ENCODE assay signal across 14 cellular contexts in the genomic region with DNA sequence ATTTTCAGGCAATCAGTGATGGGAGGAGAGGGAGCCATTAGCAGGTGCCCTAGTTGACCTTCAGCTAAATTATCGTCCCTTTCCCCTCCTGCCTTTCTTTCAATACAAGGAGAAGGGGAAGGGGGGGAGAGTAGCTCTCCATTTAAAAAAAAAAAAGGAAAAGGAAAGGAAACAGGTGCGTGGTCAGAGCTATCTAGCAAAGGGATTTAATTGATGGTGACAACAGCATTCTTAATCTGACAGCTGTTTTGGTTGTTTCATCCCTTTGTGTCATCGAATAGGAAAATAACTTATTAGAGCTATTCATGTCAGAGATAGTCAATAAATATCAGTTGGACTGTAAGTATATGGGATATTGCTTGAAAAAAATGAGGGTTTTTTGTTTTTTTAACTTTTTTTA.
DNase-seq lines count a peak whose midpoint lies in the region; ATAC-seq and TF ChIP-seq lines count a peak whose summit lies in the region.
"Had no signal": no experiment of that assay in that cellular context is flagged by ENCODE, and none has a peak within 500 bp of the region (broad histone marks: within the 10 kb centered on the region; RNA-seq: fewer than 3 reads in every experiment).

No MANE protein-coding gene starts in this region.

- no peaks in the 10 kb centered on the region for H3K36me3 ChIP-seq in SK-N-SH (replicated peaks in 1 of 2; ENCODE audit: control insufficient read depth in 1 of 2, insufficient read depth in 2 of 2, low read length in 1 of 2)
- H3K36me3 ChIP-seq: BE2C had no signal

- H3K9ac ChIP-seq in SK-N-SH, result no peak overlapping the region
- H3K9ac ChIP-seq: KMS-11 had no signal

- no peaks in the 10 kb centered on the region for H3K27me3 ChIP-seq in SK-N-SH (ENCODE audit: insufficient read depth)
- H3K27me3 ChIP-seq: BE2C had no signal

- H3F3A ChIP-seq in SK-N-SH (replicated peaks; ENCODE audit: insufficient read depth), result peaks cover 9% of the 10 kb centered on the region

- 18% methylated on average over 3 of the region's 3 CpGs for WGBS in SK-N-SH (ENCODE audit: low lambda C conversion rate)

- no peaks in the 10 kb centered on the region for H3K9me3 ChIP-seq in SK-N-SH
- H3K9me3 ChIP-seq: BE2C, Caco-2 had no signal

- no peak for DNase-seq in SK-N-SH
- peak; percentile 81 for DNase-seq in NCI-H748 (lab: John Stamatoyannopoulos, UW; ENCODE audit: unreplicated experiment)
- peak; percentile 28 to 50 for DNase-seq in dermis microvascular lymphatic vessel endothelial cell (ENCODE audit: low read depth in 2 of 2)
- DNase-seq in NK-92 (lab: John Stamatoyannopoulos, UW; ENCODE audit: unreplicated experiment), result no peak
- DNase-seq in sciatic nerve (ENCODE audit: low spot score), result no peak
- DNase-seq in RPMI8226, result no peak
- DNase-seq: BE2C, Caco-2, HFFc6, NCI-H1436 treated with DMSO at 0.1 percent for 48 hours, NCI-H2081 had no signal

- H3K79me2 ChIP-seq in SK-N-SH (ENCODE audit: insufficient read depth), result no peaks in the 10 kb centered on the region

- no peak overlapping the region for H3K4me2 ChIP-seq in SK-N-SH
- H3K4me2 ChIP-seq: KMS-11 had no signal

- no peaks in the 10 kb centered on the region for H3K9me2 ChIP-seq in SK-N-SH

- H4K20me1 ChIP-seq in SK-N-SH (ENCODE audit: insufficient read depth), result no peaks in the 10 kb centered on the region

- TF ChIP-seq EP300 in SK-N-SH (IDR thresholded peaks at IDR 0.05; ENCODE audit: borderline replicate concordance in 1 of 2, low read depth in 1 of 2, low read length in 1 of 2), result no peak

- TF ChIP-seq RAD21 in SK-N-SH (IDR thresholded peaks at IDR 0.05; ENCODE audit: low read length), result no peak

- ATAC-seq in SK-N-SH treated with all-trans-retinoic acid at 6 μM for 48 hours (no peak), sciatic nerve (no peak)
- ATAC-seq in activated CD4-positive, CD25-positive, alpha-beta regulatory T cell treated with anti-CD3 and anti-CD28 coated beads, Interleukin-2, amount 50 U/mL, for 24 hours, result no peak

- H3K4me3 ChIP-seq in SK-N-SH (ENCODE audit: low read depth in 2 of 2, low read length in 1 of 2), result no peak overlapping the region

- H3K4me1 ChIP-seq in SK-N-SH (ENCODE audit: control insufficient read depth in 1 of 2, insufficient read depth in 2 of 2, low read depth in 1 of 2, low read length in 1 of 2), result peaks cover 0 to 4% of the 10 kb centered on the region in 2 experiments; a peak in 1 of 4 replicates
- H3K4me1 ChIP-seq: BE2C had no signal

- TF ChIP-seq CTCF in SK-N-SH (IDR thresholded peaks at IDR 0.05), result no peak

- peak overlapping the region; percentile 29; the same call in 1 of the 2 replicates for H2AFZ ChIP-seq in SK-N-SH (ENCODE audit: low read depth)

- CTCF ChIA-PET in SK-N-SH (lab: Yijun Ruan, JAX), result interaction anchor here (1.8 kb wide), 1 partner anchor 18 kb away, joined by 5 read pairs; no protein-coding TSS in a partner anchor

- POLR2A ChIA-PET in SK-N-SH (lab: Yijun Ruan, JAX), result no interaction called here

- H3K27ac ChIP-seq in SK-N-SH (ENCODE audit: low read depth in 2 of 2, low read length in 1 of 2), result no peak overlapping the region
- H3K27ac ChIP-seq: KMS-11 had no signal

- intact Hi-C loops in sciatic nerve (cut with DNase I), result no loop called here

TF ChIP-seq in SK-N-SH, 30 proteins besides CTCF, POLR2A, EP300 and RAD21:
- TF ChIP-seq ELF1 (IDR thresholded peaks at IDR 0.05) (no peak), FOXJ3 (CRISPR knock-in tag; IDR thresholded peaks at IDR 0.05) (no peak)

TF ChIP-seq in SK-N-SH treated with all-trans-retinoic acid at 6 μM for 48 hours, 23 proteins besides CTCF, POLR2A, EP300 and RAD21 (continues in another document):
- TF ChIP-seq GLIS3 (CRISPR knock-in tag; IDR thresholded peaks at IDR 0.05), result no peak
- TF ChIP-seq TCF4 (CRISPR knock-in tag; IDR thresholded peaks at IDR 0.05; ENCODE audit: borderline replicate concordance), result no peak
- no peak for TF ChIP-seq PPARA (CRISPR knock-in tag; IDR thresholded peaks at IDR 0.05; ENCODE audit: borderline replicate concordance)
- no peak for TF ChIP-seq ESRRG (CRISPR knock-in tag; IDR thresholded peaks at IDR 0.05)
- TF ChIP-seq, protein P1, sequence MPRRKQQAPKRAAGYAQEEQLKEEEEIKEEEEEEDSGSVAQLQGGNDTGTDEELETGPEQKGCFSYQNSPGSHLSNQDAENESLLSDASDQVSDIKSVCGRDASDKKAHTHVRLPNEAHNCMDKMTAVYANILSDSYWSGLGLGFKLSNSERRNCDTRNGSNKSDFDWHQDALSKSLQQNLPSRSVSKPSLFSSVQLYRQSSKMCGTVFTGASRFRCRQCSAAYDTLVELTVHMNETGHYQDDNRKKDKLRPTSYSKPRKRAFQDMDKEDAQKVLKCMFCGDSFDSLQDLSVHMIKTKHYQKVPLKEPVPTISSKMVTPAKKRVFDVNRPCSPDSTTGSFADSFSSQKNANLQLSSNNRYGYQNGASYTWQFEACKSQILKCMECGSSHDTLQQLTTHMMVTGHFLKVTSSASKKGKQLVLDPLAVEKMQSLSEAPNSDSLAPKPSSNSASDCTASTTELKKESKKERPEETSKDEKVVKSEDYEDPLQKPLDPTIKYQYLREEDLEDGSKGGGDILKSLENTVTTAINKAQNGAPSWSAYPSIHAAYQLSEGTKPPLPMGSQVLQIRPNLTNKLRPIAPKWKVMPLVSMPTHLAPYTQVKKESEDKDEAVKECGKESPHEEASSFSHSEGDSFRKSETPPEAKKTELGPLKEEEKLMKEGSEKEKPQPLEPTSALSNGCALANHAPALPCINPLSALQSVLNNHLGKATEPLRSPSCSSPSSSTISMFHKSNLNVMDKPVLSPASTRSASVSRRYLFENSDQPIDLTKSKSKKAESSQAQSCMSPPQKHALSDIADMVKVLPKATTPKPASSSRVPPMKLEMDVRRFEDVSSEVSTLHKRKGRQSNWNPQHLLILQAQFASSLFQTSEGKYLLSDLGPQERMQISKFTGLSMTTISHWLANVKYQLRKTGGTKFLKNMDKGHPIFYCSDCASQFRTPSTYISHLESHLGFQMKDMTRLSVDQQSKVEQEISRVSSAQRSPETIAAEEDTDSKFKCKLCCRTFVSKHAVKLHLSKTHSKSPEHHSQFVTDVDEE (CRISPR knock-in tag; IDR thresholded peaks at IDR 0.05), result no peak
- TF ChIP-seq, protein P2, sequence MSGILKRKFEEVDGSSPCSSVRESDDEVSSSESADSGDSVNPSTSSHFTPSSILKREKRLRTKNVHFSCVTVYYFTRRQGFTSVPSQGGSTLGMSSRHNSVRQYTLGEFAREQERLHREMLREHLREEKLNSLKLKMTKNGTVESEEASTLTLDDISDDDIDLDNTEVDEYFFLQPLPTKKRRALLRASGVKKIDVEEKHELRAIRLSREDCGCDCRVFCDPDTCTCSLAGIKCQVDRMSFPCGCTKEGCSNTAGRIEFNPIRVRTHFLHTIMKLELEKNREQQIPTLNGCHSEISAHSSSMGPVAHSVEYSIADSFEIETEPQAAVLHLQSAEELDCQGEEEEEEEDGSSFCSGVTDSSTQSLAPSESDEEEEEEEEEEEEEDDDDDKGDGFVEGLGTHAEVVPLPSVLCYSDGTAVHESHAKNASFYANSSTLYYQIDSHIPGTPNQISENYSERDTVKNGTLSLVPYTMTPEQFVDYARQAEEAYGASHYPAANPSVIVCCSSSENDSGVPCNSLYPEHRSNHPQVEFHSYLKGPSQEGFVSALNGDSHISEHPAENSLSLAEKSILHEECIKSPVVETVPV (CRISPR knock-in tag; IDR thresholded peaks at IDR 0.05), result no peak
- TF ChIP-seq ARNTL (CRISPR knock-in tag; IDR thresholded peaks at IDR 0.05; ENCODE audit: borderline replicate concordance, low read depth), result no peak
- no peak for TF ChIP-seq TOX (CRISPR knock-in tag; IDR thresholded peaks at IDR 0.05; ENCODE audit: borderline replicate concordance)
- TF ChIP-seq, protein P3, sequence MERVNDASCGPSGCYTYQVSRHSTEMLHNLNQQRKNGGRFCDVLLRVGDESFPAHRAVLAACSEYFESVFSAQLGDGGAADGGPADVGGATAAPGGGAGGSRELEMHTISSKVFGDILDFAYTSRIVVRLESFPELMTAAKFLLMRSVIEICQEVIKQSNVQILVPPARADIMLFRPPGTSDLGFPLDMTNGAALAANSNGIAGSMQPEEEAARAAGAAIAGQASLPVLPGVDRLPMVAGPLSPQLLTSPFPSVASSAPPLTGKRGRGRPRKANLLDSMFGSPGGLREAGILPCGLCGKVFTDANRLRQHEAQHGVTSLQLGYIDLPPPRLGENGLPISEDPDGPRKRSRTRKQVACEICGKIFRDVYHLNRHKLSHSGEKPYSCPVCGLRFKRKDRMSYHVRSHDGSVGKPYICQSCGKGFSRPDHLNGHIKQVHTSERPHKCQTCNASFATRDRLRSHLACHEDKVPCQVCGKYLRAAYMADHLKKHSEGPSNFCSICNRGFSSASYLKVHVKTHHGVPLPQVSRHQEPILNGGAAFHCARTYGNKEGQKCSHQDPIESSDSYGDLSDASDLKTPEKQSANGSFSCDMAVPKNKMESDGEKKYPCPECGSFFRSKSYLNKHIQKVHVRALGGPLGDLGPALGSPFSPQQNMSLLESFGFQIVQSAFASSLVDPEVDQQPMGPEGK (CRISPR knock-in tag; IDR thresholded peaks at IDR 0.05; ENCODE audit: borderline replicate concordance), result no peak
- TF ChIP-seq, protein P4, sequence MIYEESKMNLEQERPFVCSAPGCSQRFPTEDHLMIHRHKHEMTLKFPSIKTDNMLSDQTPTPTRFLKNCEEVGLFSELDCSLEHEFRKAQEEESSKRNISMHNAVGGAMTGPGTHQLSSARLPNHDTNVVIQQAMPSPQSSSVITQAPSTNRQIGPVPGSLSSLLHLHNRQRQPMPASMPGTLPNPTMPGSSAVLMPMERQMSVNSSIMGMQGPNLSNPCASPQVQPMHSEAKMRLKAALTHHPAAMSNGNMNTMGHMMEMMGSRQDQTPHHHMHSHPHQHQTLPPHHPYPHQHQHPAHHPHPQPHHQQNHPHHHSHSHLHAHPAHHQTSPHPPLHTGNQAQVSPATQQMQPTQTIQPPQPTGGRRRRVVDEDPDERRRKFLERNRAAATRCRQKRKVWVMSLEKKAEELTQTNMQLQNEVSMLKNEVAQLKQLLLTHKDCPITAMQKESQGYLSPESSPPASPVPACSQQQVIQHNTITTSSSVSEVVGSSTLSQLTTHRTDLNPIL (CRISPR knock-in tag; IDR thresholded peaks at IDR 0.05; ENCODE audit: low read depth), result no peak
- TF ChIP-seq ZFP3 (CRISPR knock-in tag; IDR thresholded peaks at IDR 0.05), result no peak

Comparison
In these comparisons a context has a peak if more than half of its experiments do, and no peak if none do; other contexts are left out.
1. DNase-seq: peak in NCI-H748 (single experiment) and dermis microvascular lymphatic vessel endothelial cell (2 of 2); none in SK-N-SH (single experiment), NK-92 (single experiment), sciatic nerve (single experiment) and RPMI8226 (single experiment).